In the genomic region with DNA sequence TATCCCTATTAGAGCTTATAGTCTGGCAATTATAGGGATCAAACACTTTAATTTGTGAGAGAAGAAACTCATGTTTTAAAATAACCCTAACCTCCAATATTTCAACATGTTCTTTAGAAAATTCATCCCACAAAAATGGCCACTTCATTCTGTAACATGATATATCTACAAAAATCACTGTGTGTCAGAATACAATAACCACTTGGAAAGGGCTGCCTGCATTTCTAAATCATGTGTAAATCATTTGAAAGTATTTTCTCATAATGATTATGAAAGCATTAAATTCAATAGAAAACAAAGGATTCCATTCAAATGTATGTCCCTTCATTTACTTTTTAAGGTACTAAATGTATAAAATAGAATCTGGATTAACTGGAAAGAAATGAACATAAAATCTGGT, we compare ENCODE assay signal across 21 cellular contexts.
DNase-seq lines count a peak whose midpoint lies in the region; ATAC-seq and TF ChIP-seq lines count a peak whose summit lies in the region.
"Had no signal": no experiment of that assay in that cellular context is flagged by ENCODE, and none has a peak within 500 bp of the region (broad histone marks: within the 10 kb centered on the region; RNA-seq: fewer than 3 reads in every experiment).

No MANE protein-coding gene starts in this region.

- H3K27me3 ChIP-seq in ACC112 (ENCODE audit: insufficient read depth, low read length) = no peaks in the 10 kb centered on the region
- no peaks in the 10 kb centered on the region for H3K27me3 ChIP-seq in GM23248 (replicated peaks; ENCODE audit: insufficient read depth)
- H3K27me3 ChIP-seq: suprapubic skin had no signal

- peaks cover 25% of the 10 kb centered on the region for H3K27me3 Mint-ChIP-seq in activated naive CD4-positive, alpha-beta T cell treated with anti-CD3 and anti-CD28 coated beads for 36 hours (ENCODE audit: low read depth)
- peaks cover 30% of the 10 kb centered on the region for H3K27me3 Mint-ChIP-seq in activated T-helper 2 cell treated with anti-CD3 and anti-CD28 coated beads, Interferon-gamma antibody, Interleukin-2, Interleukin-4, amounts not matched to agents 10 μg/mL and 5 μg/mL and 100 μg/mL, durations not matched to agents 14 hours and 24 hours and 36 hours (ENCODE audit: low read depth)

- peak overlapping the region; percentile 26; the same call in 1 of the 2 replicates for H3K9ac ChIP-seq in GM23248

- no peaks in the 10 kb centered on the region for H3K9me3 Mint-ChIP-seq in activated naive CD4-positive, alpha-beta T cell treated with anti-CD3 and anti-CD28 coated beads for 36 hours
- H3K9me3 Mint-ChIP-seq in activated T-helper 2 cell treated with anti-CD3 and anti-CD28 coated beads, Interferon-gamma antibody, Interleukin-2, Interleukin-4, amounts not matched to agents 10 μg/mL and 5 μg/mL and 100 μg/mL, durations not matched to agents 14 hours and 24 hours and 36 hours = no peaks in the 10 kb centered on the region
- H3K9me3 Mint-ChIP-seq: activated B cell treated with CpG ODN at 0.5 μM for 24 hours; activated T-helper 1 cell treated with anti-CD3 and anti-CD28 coated beads, Interleukin-12 subunit alpha, Interleukin-12 subunit beta, Interleukin-2, Interleukin-4 antibody, amounts not matched to agents 30 ng/mL and 10 ng/mL and 1 ng/mL, durations not matched to agents 14 hours and 24 hours and 36 hours; naive thymus-derived CD4-positive, alpha-beta T cell had no signal

- H3K27ac Mint-ChIP-seq in activated naive CD4-positive, alpha-beta T cell treated with anti-CD3 and anti-CD28 coated beads for 36 hours = no peak overlapping the region
- H3K27ac Mint-ChIP-seq in activated T-helper 2 cell treated with anti-CD3 and anti-CD28 coated beads, Interferon-gamma antibody, Interleukin-2, Interleukin-4, amounts not matched to agents 10 μg/mL and 5 μg/mL and 100 μg/mL, durations not matched to agents 14 hours and 24 hours and 36 hours = no peak overlapping the region
- H3K27ac Mint-ChIP-seq: activated B cell treated with CpG ODN at 0.5 μM for 24 hours; activated T-helper 1 cell treated with anti-CD3 and anti-CD28 coated beads, Interleukin-12 subunit alpha, Interleukin-12 subunit beta, Interleukin-2, Interleukin-4 antibody, amounts not matched to agents 30 ng/mL and 10 ng/mL and 1 ng/mL, durations not matched to agents 14 hours and 24 hours and 36 hours; naive thymus-derived CD4-positive, alpha-beta T cell had no signal

- peaks cover 15% of the 10 kb centered on the region for H3F3A ChIP-seq in GM23248 (ENCODE audit: insufficient read depth)

- peak overlapping the region; percentile 30; the same call in 1 of the 2 replicates for H3K4me3 ChIP-seq in ACC112 (ENCODE audit: low read depth, low read length)
- H3K4me3 ChIP-seq in GM23248 = no peak overlapping the region
- no peak overlapping the region for H3K4me3 ChIP-seq in fibroblast of pulmonary artery (replicated peaks; ENCODE audit: low read depth, low read length)
- H3K4me3 ChIP-seq: skin epidermis, suprapubic skin had no signal

- TF ChIP-seq CTCF in fibroblast of pulmonary artery (IDR thresholded peaks at IDR 0.05; ENCODE audit: low read length, missing control alignments) = no peak

- no peaks in the 10 kb centered on the region for H3K9me3 ChIP-seq in GM23248 (ENCODE audit: low read depth)
- H3K9me3 ChIP-seq: suprapubic skin had no signal

- peaks cover 12% of the 10 kb centered on the region for H3K79me2 ChIP-seq in ACC112 (ENCODE audit: control insufficient read depth, insufficient read depth, low read length, unreplicated experiment)
- H3K79me2 ChIP-seq in GM23248 (ENCODE audit: insufficient read depth) = no peaks in the 10 kb centered on the region

- in situ Hi-C loops in GM23248 (cut with MboI) = no loop called here

- DNase-seq in GM23248 = peak; percentile 83
- DNase-seq in amniotic epithelial cell (ENCODE audit: low read depth) = peak; percentile 61
- peak; percentile 63 for DNase-seq in fibroblast of pulmonary artery (ENCODE audit: low read depth)
- DNase-seq in activated naive CD4-positive, alpha-beta T cell treated with anti-CD3 and anti-CD28 coated beads for 36 hours = no peak
- DNase-seq in activated T-helper 2 cell treated with anti-CD3 and anti-CD28 coated beads, Interferon-gamma antibody, Interleukin-2, Interleukin-4, amounts not matched to agents 10 μg/mL and 5 μg/mL and 100 μg/mL, durations not matched to agents 14 hours and 24 hours and 36 hours (ENCODE audit: low spot score) = no peak
- DNase-seq: activated B cell treated with CpG ODN at 0.5 μM for 24 hours; activated CD8-positive, alpha-beta memory T cell treated with anti-CD3 and anti-CD28 coated beads for 24 hours; cerebellar nuclear complex; glutamatergic neuron; GOT3; naive thymus-derived CD4-positive, alpha-beta T cell; NCI-H226; posterior cingulate gyrus; SHP77; T-helper 2 cell had no signal

- H3K4me3 Mint-ChIP-seq in activated naive CD4-positive, alpha-beta T cell treated with anti-CD3 and anti-CD28 coated beads for 36 hours = no peak overlapping the region
- H3K4me3 Mint-ChIP-seq in activated T-helper 2 cell treated with anti-CD3 and anti-CD28 coated beads, Interferon-gamma antibody, Interleukin-2, Interleukin-4, amounts not matched to agents 10 μg/mL and 5 μg/mL and 100 μg/mL, durations not matched to agents 14 hours and 24 hours and 36 hours (ENCODE audit: low read depth) = no peak overlapping the region
- H3K4me3 Mint-ChIP-seq: activated B cell treated with CpG ODN at 0.5 μM for 24 hours; activated T-helper 1 cell treated with anti-CD3 and anti-CD28 coated beads, Interleukin-12 subunit alpha, Interleukin-12 subunit beta, Interleukin-2, Interleukin-4 antibody, amounts not matched to agents 30 ng/mL and 10 ng/mL and 1 ng/mL, durations not matched to agents 14 hours and 24 hours and 36 hours; naive thymus-derived CD4-positive, alpha-beta T cell had no signal

- peak overlapping the region; percentile 56 for H3K4me2 ChIP-seq in GM23248 (ENCODE audit: unreplicated experiment)

- H3K36me3 Mint-ChIP-seq in activated naive CD4-positive, alpha-beta T cell treated with anti-CD3 and anti-CD28 coated beads for 36 hours (ENCODE audit: low read depth) = no peaks in the 10 kb centered on the region
- no peaks in the 10 kb centered on the region for H3K36me3 Mint-ChIP-seq in activated T-helper 2 cell treated with anti-CD3 and anti-CD28 coated beads, Interferon-gamma antibody, Interleukin-2, Interleukin-4, amounts not matched to agents 10 μg/mL and 5 μg/mL and 100 μg/mL, durations not matched to agents 14 hours and 24 hours and 36 hours (ENCODE audit: low read depth)
- H3K36me3 Mint-ChIP-seq: naive thymus-derived CD4-positive, alpha-beta T cell had no signal

- no peaks in the 10 kb centered on the region for H3K4me1 Mint-ChIP-seq in activated naive CD4-positive, alpha-beta T cell treated with anti-CD3 and anti-CD28 coated beads for 36 hours (ENCODE audit: low read depth)
- no peaks in the 10 kb centered on the region for H3K4me1 Mint-ChIP-seq in activated T-helper 2 cell treated with anti-CD3 and anti-CD28 coated beads, Interferon-gamma antibody, Interleukin-2, Interleukin-4, amounts not matched to agents 10 μg/mL and 5 μg/mL and 100 μg/mL, durations not matched to agents 14 hours and 24 hours and 36 hours (ENCODE audit: low read depth)
- H3K4me1 Mint-ChIP-seq: activated B cell treated with CpG ODN at 0.5 μM for 24 hours; naive thymus-derived CD4-positive, alpha-beta T cell had no signal

- no peak for ATAC-seq in HG03342 (IDR thresholded peaks at IDR 0.05; ENCODE audit: unreplicated experiment)
- ATAC-seq in HG02938 (IDR thresholded peaks at IDR 0.05; ENCODE audit: unreplicated experiment) = no peak
- ATAC-seq: naive thymus-derived CD4-positive, alpha-beta T cell had no signal

- H3K4me1 ChIP-seq in ACC112 (ENCODE audit: control insufficient read depth, insufficient read depth, low read length, unreplicated experiment) (peaks cover 18% of the 10 kb centered on the region), GM23248 (ENCODE audit: insufficient read depth) (peaks cover 14% of the 10 kb centered on the region)
- H3K4me1 ChIP-seq: suprapubic skin had no signal

- intact Hi-C loops in activated naive CD4-positive, alpha-beta T cell treated with anti-CD3 and anti-CD28 coated beads for 36 hours (cut with micrococcal nuclease) = no loop called here
- intact Hi-C loops in activated T-helper 2 cell treated with anti-CD3 and anti-CD28 coated beads, Interferon-gamma antibody, Interleukin-2, Interleukin-4, amounts not matched to agents 10 μg/mL and 5 μg/mL and 100 μg/mL, durations not matched to agents 14 hours and 24 hours and 36 hours (cut with micrococcal nuclease) = no loop called here

- peak overlapping the region; percentile 96 for H3K27ac ChIP-seq in ACC112 (ENCODE audit: low read depth, low read length)
- H3K27ac ChIP-seq in GM23248 = peak overlapping the region; percentile 67
- H3K27ac ChIP-seq: suprapubic skin had no signal

- no peaks in the 10 kb centered on the region for H4K20me1 ChIP-seq in GM23248 (ENCODE audit: insufficient read depth)

- H3K36me3 ChIP-seq in ACC112 (ENCODE audit: insufficient read depth, low read length) (no peaks in the 10 kb centered on the region), GM23248 (ENCODE audit: low read depth) (no peaks in the 10 kb centered on the region)

- no peaks in the 10 kb centered on the region for H3K9me2 ChIP-seq in GM23248 (ENCODE audit: insufficient read depth)

- CTCF ChIA-PET in activated naive CD4-positive, alpha-beta T cell treated with anti-CD3 and anti-CD28 coated beads for 36 hours (lab: Charles Lee) = no interaction called here

- H2AFZ ChIP-seq in ACC112 (ENCODE audit: low read length, unreplicated experiment) (no peak overlapping the region), GM23248 (0 out of 2 replicates have a peak overlapping the region, but pooled peaks have one; percentile 2)

Comparison
In these comparisons a context has a peak if more than half of its experiments do, and no peak if none do; other contexts are left out.
1. DNase-seq: peak in GM23248 (single experiment), amniotic epithelial cell (single experiment) and fibroblast of pulmonary artery (single experiment); none in activated naive CD4-positive, alpha-beta T cell treated with anti-CD3 and anti-CD28 coated beads for 36 hours (single experiment) and activated T-helper 2 cell treated with anti-CD3 and anti-CD28 coated beads, Interferon-gamma antibody, Interleukin-2, Interleukin-4, amounts not matched to agents 10 μg/mL and 5 μg/mL and 100 μg/mL, durations not matched to agents 14 hours and 24 hours and 36 hours (single experiment).